1 cellular context compared by ENCODE assay signal in the genomic region with DNA sequence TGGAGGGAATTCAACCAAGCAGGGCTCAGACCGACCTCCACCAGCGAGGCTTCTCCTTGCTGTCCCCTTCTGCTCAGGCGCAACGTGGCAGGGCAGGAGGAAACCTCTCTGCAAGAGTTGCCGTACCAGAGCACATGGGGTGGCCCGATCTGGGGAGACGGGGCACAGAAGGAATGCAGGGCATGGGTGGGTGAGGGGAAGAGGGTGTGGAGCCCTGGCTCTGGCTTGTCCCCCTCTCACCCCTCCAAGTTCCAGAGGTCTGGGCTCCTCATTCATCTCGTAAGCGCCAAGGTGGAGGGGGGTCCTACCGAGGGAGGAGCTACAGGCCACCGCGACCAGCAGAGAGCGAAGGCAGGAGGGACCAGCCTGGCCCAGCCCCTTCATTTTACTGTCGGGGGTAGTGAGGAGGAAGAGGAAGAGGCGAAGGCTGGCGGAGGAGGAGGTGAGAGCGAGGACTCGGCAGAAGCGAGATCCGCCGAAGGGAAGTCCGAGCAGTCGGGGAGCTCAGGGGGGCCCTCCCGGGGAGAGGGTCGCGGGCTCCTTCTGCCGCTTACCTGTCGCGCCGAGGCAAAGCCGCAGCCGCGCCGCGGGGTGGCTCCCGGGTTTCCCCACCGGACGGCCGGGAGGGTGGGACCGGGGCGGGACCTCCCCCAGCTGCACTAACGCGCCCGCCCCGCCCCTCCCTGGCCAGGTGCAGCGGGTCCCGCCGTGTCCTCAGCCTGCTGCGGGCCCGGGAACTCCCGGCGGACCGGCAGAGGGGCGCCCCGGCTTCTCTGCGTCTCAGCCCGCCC.
TF ChIP-seq lines count a peak whose summit lies in the region.

Gene GALNT6 (minus strand): TSS at position 360 of the 791 bp plus-strand sequence. CDS start 11,625 bp downstream, outside the sequence.

TF ChIP-seq in K562, 482 proteins besides CTCF, POLR2A, EP300 and RAD21 (continued from another document and continues in another):
- TF ChIP-seq CXXC5 (CRISPR knock-in tag; IDR thresholded peaks at IDR 0.05) (peak; percentile 44; the same call in 1 of the 2 replicates), ZNF232 (CRISPR knock-in tag; IDR thresholded peaks at IDR 0.05) (no peak), NR2C2 (CRISPR knock-in tag; IDR thresholded peaks at IDR 0.05) (no peak), NR2C2 (tag; IDR thresholded peaks at IDR 0.05) (no peak), MCM2 (IDR thresholded peaks at IDR 0.05; ENCODE audit: low read depth) (no peak), XRCC5 (IDR thresholded peaks at IDR 0.05; ENCODE audit: low read depth, low read length) (no peak), POLR2G (IDR thresholded peaks at IDR 0.05; ENCODE audit: low read depth, low read length) (peak; percentile 72), ZNF511 (CRISPR knock-in tag; IDR thresholded peaks at IDR 0.05) (0 out of 2 replicates have a peak, but pooled peaks have one; percentile 49), NCOA4 (IDR thresholded peaks at IDR 0.05; ENCODE audit: partially characterized antibody) (no peak), POLR2H (tag; IDR thresholded peaks at IDR 0.05; ENCODE audit: low read depth) (no peak), MNT (conservative IDR thresholded peaks at IDR 0.05) (no peak), STAT5B (CRISPR knock-in tag; IDR thresholded peaks at IDR 0.05) (no peak), ZBTB40 (IDR thresholded peaks at IDR 0.05) (peak; percentile 60; the same call in 1 of the 2 replicates), ZBTB40 (CRISPR knock-in tag; IDR thresholded peaks at IDR 0.05) (no peak), CBFB (CRISPR knock-in tag; IDR thresholded peaks at IDR 0.05) (no peak), RFX1 (IDR thresholded peaks at IDR 0.05) (no peak), VEZF1 (CRISPR knock-in tag; IDR thresholded peaks at IDR 0.05) (0 out of 2 replicates have a peak, but pooled peaks have one; percentile 36), MCM5 (IDR thresholded peaks at IDR 0.05; ENCODE audit: low read depth) (no peak), OTX1 (CRISPR knock-in tag; IDR thresholded peaks at IDR 0.05) (no peak), BMI1 (IDR thresholded peaks at IDR 0.05; ENCODE audit: low read length) (no peak), CCNT2 (IDR thresholded peaks at IDR 0.05; ENCODE audit: borderline replicate concordance, extremely low read depth, insufficient read length, low read depth, low read length) (peak; percentile 21), U2AF1 (optimal IDR thresholded peaks at IDR 0.05; ENCODE audit: low read depth, low read length) (no peak), ATF7 (IDR thresholded peaks at IDR 0.05) (0 out of 2 replicates have a peak, but pooled peaks have one; percentile 10), TRIM25 (IDR thresholded peaks at IDR 0.05; ENCODE audit: borderline replicate concordance) (no peak), KDM2B (CRISPR knock-in tag; IDR thresholded peaks at IDR 0.05) (no peak), KAT2B (IDR thresholded peaks at IDR 0.05; ENCODE audit: low read depth, low read length) (no peak), DEAF1 (CRISPR knock-in tag; IDR thresholded peaks at IDR 0.05) (no peak), SRSF7 (optimal IDR thresholded peaks at IDR 0.05; ENCODE audit: low read depth, low read length) (no peak), MEIS2 (IDR thresholded peaks at IDR 0.05; ENCODE audit: partially characterized antibody) (no peak), EGR1 (conservative IDR thresholded peaks at IDR 0.05) (no peak), ZFX (CRISPR knock-in tag; IDR thresholded peaks at IDR 0.05) (no peak; the same call in 1 of the 2 replicates), CC2D1A (IDR thresholded peaks at IDR 0.05) (no peak), DLX4 (CRISPR knock-in tag; IDR thresholded peaks at IDR 0.05) (no peak), PTTG1 (tag; IDR thresholded peaks at IDR 0.05; ENCODE audit: low read depth) (no peak), TEAD1 (CRISPR knock-in tag; IDR thresholded peaks at IDR 0.05) (peak in 1 of 2 experiments; percentile 61; a peak in 1 of 4 replicates)
- TF ChIP-seq, protein P1, sequence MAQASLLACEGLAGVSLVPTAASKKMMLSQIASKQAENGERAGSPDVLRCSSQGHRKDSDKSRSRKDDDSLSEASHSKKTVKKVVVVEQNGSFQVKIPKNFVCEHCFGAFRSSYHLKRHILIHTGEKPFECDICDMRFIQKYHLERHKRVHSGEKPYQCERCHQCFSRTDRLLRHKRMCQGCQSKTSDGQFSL (CRISPR knock-in tag; IDR thresholded peaks at IDR 0.05): no peak
- TF ChIP-seq, protein P1 (tag; IDR thresholded peaks at IDR 0.05): no peak
